Comparison of ENCODE assay signal across 19 cellular contexts in the genomic region with DNA sequence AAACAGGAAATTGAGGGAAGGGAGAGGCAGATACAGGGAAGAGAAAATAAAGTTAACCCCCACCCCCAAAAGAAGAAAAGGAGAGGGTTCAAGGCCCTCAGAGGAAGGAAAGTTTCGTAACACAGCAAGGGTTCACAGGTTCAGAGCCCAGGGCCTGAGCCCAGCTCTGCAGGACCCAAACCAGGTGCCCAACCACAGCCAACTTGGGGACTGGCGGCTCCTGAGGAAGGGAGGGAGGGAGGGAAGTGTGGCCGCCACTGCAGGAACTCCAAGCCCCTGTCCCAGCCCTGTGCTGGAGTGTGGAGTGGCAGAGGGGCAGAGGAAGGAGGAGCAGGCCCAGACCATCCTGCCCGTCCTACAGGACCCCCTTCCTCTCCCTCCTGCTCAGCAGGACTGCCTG. TPM values are rescaled to one million over a fixed set of nuclear protein-coding genes. Genes with fewer than 3 reads are reported as not detected.
"Had no signal": no experiment of that assay in that cellular context is flagged by ENCODE, and none has a peak within 500 bp of the region (broad histone marks: within the 10 kb centered on the region; RNA-seq: fewer than 3 reads in every experiment).

No MANE protein-coding gene starts in this region.

- H3K27ac ChIP-seq: breast epithelium, epithelial cell of prostate, heart left ventricle, neutrophil, parathyroid adenoma, sigmoid colon, spleen, stomach, testis, upper lobe of right lung had no signal

- H3K4me3 ChIP-seq: breast epithelium, heart left ventricle, sigmoid colon, spleen, stomach, testis, upper lobe of right lung had no signal

- H3K27me3 ChIP-seq: testis had no signal

- H3K9ac ChIP-seq: parathyroid adenoma had no signal

- H2AFZ ChIP-seq: parathyroid adenoma had no signal

- H3K9me3 ChIP-seq: breast epithelium, heart left ventricle, neutrophil, sigmoid colon, spleen, stomach, testis, upper lobe of right lung had no signal

- H3K36me3 ChIP-seq: breast epithelium, heart left ventricle, neutrophil, sigmoid colon, spleen, stomach, upper lobe of right lung had no signal

- ATAC-seq: activated T-cell treated with anti-CD3 and anti-CD28 coated beads, Interleukin-2, amount 50 U/mL, for 72 hours; heart left ventricle; left colon; upper lobe of right lung had no signal

- H3K4me1 ChIP-seq: breast epithelium, parathyroid adenoma, sigmoid colon, stomach, testis had no signal

- H3K79me2 ChIP-seq: parathyroid adenoma had no signal

- DNase-seq: activated CD4-positive, alpha-beta T cell treated with anti-CD3 and anti-CD28 coated beads, Interleukin-2, amount 10 ng/mL, durations not matched to agents 24 days and 14 days; activated CD8-positive, alpha-beta memory T cell treated with anti-CD3 and anti-CD28 coated beads, Interleukin-2, amount 50 U/mL, for 48 hours; activated T-cell treated with anti-CD3 and anti-CD28 coated beads, Interleukin-2, amount 50 U/mL, for 72 hours; aorta; cerebellar nuclear complex; foreskin melanocyte; heart left ventricle; left colon; naive B cell; sigmoid colon; spleen; stomach; testis; upper lobe of right lung had no signal

RNA-seq across cellular contexts. Expression of gene ELFN2, which starts 59.2 kb away (rescaled TPM):
- total RNA-seq: breast epithelium, lung microvascular endothelial cell had no signal
- polyA plus RNA-seq: aorta had no signal
